ENCODE assay signal across 16 cellular contexts in the genomic region with DNA sequence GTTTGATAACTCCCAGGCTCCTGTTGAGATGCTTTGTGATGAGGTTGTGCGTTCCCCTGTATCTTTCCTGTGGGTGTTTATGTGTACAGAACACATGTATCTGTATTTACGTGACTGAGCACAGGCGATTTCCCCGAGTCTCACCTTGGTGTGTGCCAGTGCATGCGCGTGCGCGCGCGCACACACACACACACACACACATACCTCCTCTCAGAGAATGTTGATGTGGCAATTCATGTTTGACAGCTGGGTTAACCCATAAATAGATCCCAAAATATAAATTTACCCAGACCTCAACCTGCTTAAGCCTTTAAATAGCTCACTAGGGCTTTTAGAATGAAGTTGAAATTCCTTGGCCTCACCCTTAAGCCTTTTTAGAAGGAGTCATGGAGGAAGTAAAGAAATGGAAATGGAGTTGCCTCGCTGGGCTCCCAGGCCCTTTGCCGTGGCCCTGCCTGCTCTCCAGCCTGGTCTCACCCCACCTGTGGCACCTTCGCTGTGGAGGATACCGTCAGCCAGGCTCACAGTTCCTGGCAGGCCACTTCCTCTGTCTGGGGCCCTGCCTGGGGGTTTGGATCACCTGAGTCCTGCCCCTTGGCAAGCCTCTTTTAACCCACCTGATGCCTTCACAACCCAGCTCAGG.
"Had no signal": no experiment of that assay in that cellular context is flagged by ENCODE, and none has a peak within 500 bp of the region (broad histone marks: within the 10 kb centered on the region; RNA-seq: fewer than 3 reads in every experiment).

No MANE protein-coding gene starts in this region.

- H3K27ac Mint-ChIP-seq: activated CD4-positive, alpha-beta memory T cell treated with anti-CD3 and anti-CD28 coated beads for 36 hours; activated naive CD8-positive, alpha-beta T cell treated with anti-CD3 and anti-CD28 coated beads, Interleukin-2, amount 50 U/mL, for 24 hours; stimulated activated naive B cell treated with anti-CD40 and anti-IgM and Interleukin-4, amounts not matched to agents 10 μg/mL and 1 μg/mL and 100 μg/mL, for 72 hours had no signal

- H3K27me3 ChIP-seq: gastroesophageal sphincter, ovary, SJCRH30 had no signal

- H3K36me3 Mint-ChIP-seq: activated CD4-positive, alpha-beta memory T cell treated with anti-CD3 and anti-CD28 coated beads for 36 hours; stimulated activated naive B cell treated with anti-CD40 and anti-IgM and Interleukin-4, amounts not matched to agents 10 μg/mL and 1 μg/mL and 100 μg/mL, for 72 hours had no signal

- H3K36me3 ChIP-seq: gastroesophageal sphincter, ovary, SJCRH30, spleen had no signal

- H3K9me3 ChIP-seq: gastroesophageal sphincter, ovary, SJCRH30 had no signal

- H3K4me3 Mint-ChIP-seq: activated CD4-positive, alpha-beta memory T cell treated with anti-CD3 and anti-CD28 coated beads for 36 hours; activated naive CD8-positive, alpha-beta T cell treated with anti-CD3 and anti-CD28 coated beads, Interleukin-2, amount 50 U/mL, for 24 hours; stimulated activated naive B cell treated with anti-CD40 and anti-IgM and Interleukin-4, amounts not matched to agents 10 μg/mL and 1 μg/mL and 100 μg/mL, for 72 hours had no signal

- DNase-seq: activated CD4-positive, alpha-beta memory T cell treated with anti-CD3 and anti-CD28 coated beads for 36 hours; activated CD4-positive, alpha-beta T cell treated with anti-CD3 and anti-CD28 coated beads for 1 hour; activated naive CD4-positive, alpha-beta T cell treated with Interleukin-2 at 50 U/mL for 16 hours; activated naive CD8-positive, alpha-beta T cell treated with anti-CD3 and anti-CD28 coated beads, Interleukin-2, amount 50 U/mL, for 24 hours; caudate nucleus; cortex of kidney; effector memory CD4-positive, alpha-beta T cell; kidney glomerular epithelial cell; ovary; SJCRH30; stimulated activated CD4-positive, alpha-beta T cell treated with anti-CD3 and anti-CD28 coated beads, Interleukin-1b, Interleukin-23, amount 100 ng/mL, for 48 hours; stimulated activated naive B cell treated with anti-CD40 and anti-IgM and Interleukin-4, amounts not matched to agents 10 μg/mL and 1 μg/mL and 100 μg/mL, for 72 hours; substantia nigra had no signal

- H3K4me1 Mint-ChIP-seq: activated naive CD8-positive, alpha-beta T cell treated with anti-CD3 and anti-CD28 coated beads, Interleukin-2, amount 50 U/mL, for 24 hours; stimulated activated naive B cell treated with anti-CD40 and anti-IgM and Interleukin-4, amounts not matched to agents 10 μg/mL and 1 μg/mL and 100 μg/mL, for 72 hours had no signal

- H3K4me3 ChIP-seq: gastroesophageal sphincter, ovary, SJCRH30, spleen had no signal

- ATAC-seq: activated naive CD8-positive, alpha-beta T cell treated with anti-CD3 and anti-CD28 coated beads, Interleukin-2, amount 50 U/mL, for 24 hours; gastroesophageal sphincter; stimulated activated naive B cell treated with anti-CD40 and anti-IgM and Interleukin-4, amounts not matched to agents 10 μg/mL and 1 μg/mL and 100 μg/mL, for 72 hours had no signal

- H3K27ac ChIP-seq: epithelial cell of prostate, gastroesophageal sphincter, ovary, SJCRH30, spleen had no signal
